ENCODE assay signal across 8 cellular contexts in genomic region chr14:24114536-24115450, GRCh38. TPM values are rescaled to one million over a fixed set of nuclear protein-coding genes. Genes with fewer than 3 reads are reported as not detected.
DNase-seq lines count a peak whose midpoint lies in the region; ATAC-seq, FAIRE-seq and TF ChIP-seq lines count a peak whose summit lies in the region.

TSS of gene DCAF11 (plus strand) at chr14:24114777. CDS start at chr14:24115595, 818 bp downstream.
TSS of gene NRL (minus strand) at chr14:24114949. CDS start at chr14:24082848, 32,101 bp downstream.

- H3K9ac ChIP-seq in keratinocyte (ENCODE audit: control insufficient read depth, extremely low read depth, insufficient read depth, low read length), result peak within 1 kb of the TSS; percentile 90

- peak within 1 kb of the TSS; percentile 97 for H3K27ac ChIP-seq in keratinocyte (ENCODE audit: control insufficient read depth, insufficient read depth, low read length)

- TF ChIP-seq POLR2A in GM19193 (IDR thresholded peaks at IDR 0.05; ENCODE audit: extremely low read depth, insufficient read depth, insufficient read length), result peak; percentile 42

- no peaks in the 10 kb centered on the region for H3K9me1 ChIP-seq in keratinocyte (ENCODE audit: control insufficient read depth, extremely low read depth, insufficient read depth, low read length)

- H3K9me3 ChIP-seq in keratinocyte (ENCODE audit: control insufficient read depth, low read depth, low read length), result no peaks in the 10 kb centered on the region

- no peaks in the 10 kb centered on the region for H3K79me2 ChIP-seq in keratinocyte (ENCODE audit: control insufficient read depth, insufficient read depth, low read length)

- H3K4me2 ChIP-seq in keratinocyte (ENCODE audit: control insufficient read depth, extremely low read depth, insufficient read depth, low read depth, low read length), result peak within 1 kb of the TSS; percentile 71

- TF ChIP-seq CTCF in keratinocyte (optimal IDR thresholded peaks at IDR 0.05 in 1 of 3, IDR thresholded peaks at IDR 0.05 in 1 of 3, conservative IDR thresholded peaks at IDR 0.05 in 1 of 3; ENCODE audit: extremely low read depth in 1 of 3, insufficient read depth in 2 of 3, low read length in 3 of 3), result no peak

- DNase-seq in AML-193 (lab: John Stamatoyannopoulos, UW), result peak; percentile 100
- DNase-seq in NCI-H460 (ENCODE audit: extremely low read depth, low read depth), result peak; percentile 100
- DNase-seq in activated CD4-positive, alpha-beta T cell treated with anti-CD3 and anti-CD28 coated beads for 1 hour, result peak; percentile 97
- peak; percentile 99 for DNase-seq in cerebellum (ENCODE audit: low spot score)
- DNase-seq in keratinocyte (ENCODE audit: low read depth, low spot score), result peak; percentile 98
- DNase-seq in stimulated activated CD4-positive, alpha-beta T cell treated with anti-CD3 and anti-CD28 coated beads, Interleukin-12 subunit alpha, Interleukin-12 subunit beta, amount 100 ng/mL, for 48 hours (ENCODE audit: low read depth in 2 of 3, low spot score in 1 of 3), result peak; percentile 95 to 98 (median 98)

- H3K27me3 ChIP-seq in keratinocyte (ENCODE audit: control insufficient read depth, extremely low read depth, insufficient read depth, low read length), result no peaks in the 10 kb centered on the region

- FAIRE-seq in keratinocyte (lab: Jason Lieb, UNC), result peak; percentile 77

- peak within 1 kb of the TSS; percentile 87 for H2AFZ ChIP-seq in keratinocyte (ENCODE audit: control insufficient read depth, low read length)

- ATAC-seq in HG03432 (IDR thresholded peaks at IDR 0.05; ENCODE audit: unreplicated experiment), result peak; percentile 87

- dilution Hi-C loops in keratinocyte (cut with MboI; ENCODE audit: extremely low pct_ligation_motif_present, low sequenced_read_pairs), result no loop called here

- H4K20me1 ChIP-seq in keratinocyte (ENCODE audit: control insufficient read depth, extremely low read depth, insufficient read depth, low read length), result no peaks in the 10 kb centered on the region

- H3K4me1 ChIP-seq in keratinocyte (ENCODE audit: control insufficient read depth, extremely low read depth, insufficient read depth, low read length), result peaks cover 15% of the 10 kb centered on the region

- H3K36me3 ChIP-seq in keratinocyte (ENCODE audit: control insufficient read depth in 2 of 2, extremely low read depth in 1 of 2, insufficient read depth in 2 of 2, low read length in 2 of 2), result peaks cover 12 to 24% of the 10 kb centered on the region in 2 experiments

- peak within 1 kb of the TSS; percentile 68 to 84 (median 74) for H3K4me3 ChIP-seq in keratinocyte (ENCODE audit: control insufficient read depth in 2 of 3, extremely low read depth in 1 of 3, insufficient read depth in 2 of 3, low read depth in 1 of 3, low read length in 3 of 3)

RNA-seq across cellular contexts. Expression of gene DCAF11, which starts in this region (rescaled TPM):
- 49.6 and 54.1 TPM in 2 replicates for total RNA-seq in NCI-H460 (2014; rRNA removed; shearing (Covaris generic))
- polyA plus RNA-seq in NCI-H460 (2014; cell fraction: nucleus; rRNA removed), result 67.7 and 78.6 TPM in 2 replicates
- 46.2 TPM for total RNA-seq in cerebellum
- 23.5 to 34.4 TPM (median 25.9 TPM) in 3 replicates for polyA plus RNA-seq in keratinocyte
- polyA plus RNA-seq in keratinocyte (2011; ENCODE audit: low read depth), result 44.5 TPM
- 18.4 and 23.1 TPM in 2 replicates for polyA plus RNA-seq in keratinocyte (2011; cell fraction: cytosol; rRNA removed)
- polyA plus RNA-seq in keratinocyte (2011; cell fraction: nucleus; rRNA removed), result 22.3 and 23.0 TPM in 2 replicates
- polyA plus RNA-seq in keratinocyte (2012; ENCODE audit: low replicate concordance), result 25.8 and 28.5 TPM in 2 replicates
- polyA minus RNA-seq in keratinocyte, result 27.6 to 39.5 TPM (median 36.7 TPM) in 3 replicates
- polyA minus RNA-seq in keratinocyte (2011; cell fraction: cytosol; rRNA and poly(A)+ RNA removed), result 33.0 TPM
- polyA minus RNA-seq in keratinocyte (2011; cell fraction: nucleus; rRNA and poly(A)+ RNA removed), result 15.6 and 25.8 TPM in 2 replicates

RNA-seq across cellular contexts. Expression of gene NRL, which starts in this region (rescaled TPM):
- total RNA-seq in NCI-H460 (2014; rRNA removed; shearing (Covaris generic)), result 1.4 and 1.6 TPM in 2 replicates
- polyA plus RNA-seq in NCI-H460 (2014; cell fraction: nucleus; rRNA removed), result 1.3 and 6.7 TPM in 2 replicates
- 1.5 TPM for total RNA-seq in cerebellum
- polyA plus RNA-seq in keratinocyte, result 0.29 to 0.72 TPM (median 0.39 TPM) in 3 replicates
- not detected for polyA plus RNA-seq in keratinocyte (2011; ENCODE audit: low read depth)
- 0.42 and 0.43 TPM in 2 replicates for polyA plus RNA-seq in keratinocyte (2011; cell fraction: cytosol; rRNA removed)
- polyA plus RNA-seq in keratinocyte (2011; cell fraction: nucleus; rRNA removed), result 0.37 and 0.53 TPM in 2 replicates
- 0.38 and 0.58 TPM in 2 replicates for polyA plus RNA-seq in keratinocyte (2012; ENCODE audit: low replicate concordance)
- polyA minus RNA-seq in keratinocyte, result 0.20 TPM in 1 of 3 replicates, not detected in the others
- polyA minus RNA-seq in keratinocyte (2011; cell fraction: cytosol; rRNA and poly(A)+ RNA removed), result not detected
- polyA minus RNA-seq in keratinocyte (2011; cell fraction: nucleus; rRNA and poly(A)+ RNA removed), result 0.23 and 1.2 TPM in 2 replicates

Comparison
In these comparisons a context has a peak if more than half of its experiments do, and no peak if none do; other contexts are left out.
1. Peak in every context shown above with its lines: DNase-seq, ATAC-seq, H3K4me3 ChIP-seq and H3K27ac ChIP-seq.